In the genomic region with DNA sequence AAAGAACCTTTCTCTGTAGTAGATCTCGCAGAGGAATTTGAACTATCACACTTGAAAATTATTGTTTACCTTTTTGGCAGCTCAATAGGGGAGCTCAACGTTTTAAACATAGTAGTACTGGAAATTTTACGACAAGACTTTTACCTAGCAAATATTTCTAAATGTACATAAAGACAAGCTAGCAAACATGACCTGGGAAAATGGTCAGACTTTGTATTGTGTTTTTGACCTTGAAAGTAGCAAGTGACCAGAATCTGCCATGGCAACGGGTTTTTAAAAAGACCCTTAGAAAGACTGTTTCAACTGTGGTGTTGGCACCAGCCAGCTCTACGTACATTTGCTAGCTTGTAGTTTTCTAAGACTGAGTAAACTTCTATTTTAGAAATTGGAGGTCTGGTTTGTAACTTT, we compare ENCODE assay signal across 1 cellular context.
TF ChIP-seq lines count a peak whose summit lies in the region.

No MANE protein-coding gene starts in this region.

TF ChIP-seq in HepG2, 621 proteins besides CTCF, POLR2A, EP300 and RAD21 (continued from another document and continues in another):
- peak; percentile 52; the same call in 1 of the 2 replicates for TF ChIP-seq SOX13 (IDR thresholded peaks at IDR 0.05)
- TF ChIP-seq SOX13 (CRISPR knock-in tag; conservative IDR thresholded peaks at IDR 0.05 in 1 of 2, IDR thresholded peaks at IDR 0.05 in 1 of 2): peak in 1 of 2 experiments; percentile 94; a peak in 2 of 4 replicates
- TF ChIP-seq, protein P1, sequence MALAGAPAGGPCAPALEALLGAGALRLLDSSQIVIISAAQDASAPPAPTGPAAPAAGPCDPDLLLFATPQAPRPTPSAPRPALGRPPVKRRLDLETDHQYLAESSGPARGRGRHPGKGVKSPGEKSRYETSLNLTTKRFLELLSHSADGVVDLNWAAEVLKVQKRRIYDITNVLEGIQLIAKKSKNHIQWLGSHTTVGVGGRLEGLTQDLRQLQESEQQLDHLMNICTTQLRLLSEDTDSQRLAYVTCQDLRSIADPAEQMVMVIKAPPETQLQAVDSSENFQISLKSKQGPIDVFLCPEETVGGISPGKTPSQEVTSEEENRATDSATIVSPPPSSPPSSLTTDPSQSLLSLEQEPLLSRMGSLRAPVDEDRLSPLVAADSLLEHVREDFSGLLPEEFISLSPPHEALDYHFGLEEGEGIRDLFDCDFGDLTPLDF (CRISPR knock-in tag; IDR thresholded peaks at IDR 0.05): no peak; the same call in 1 of the 2 replicates
- TF ChIP-seq SSRP1 (CRISPR knock-in tag; IDR thresholded peaks at IDR 0.05): no peak
- TF ChIP-seq ZNF383 (CRISPR knock-in tag; IDR thresholded peaks at IDR 0.05; ENCODE audit: borderline replicate concordance): no peak
- no peak for TF ChIP-seq MATR3 (CRISPR knock-in tag; IDR thresholded peaks at IDR 0.05)
- TF ChIP-seq, protein P2, sequence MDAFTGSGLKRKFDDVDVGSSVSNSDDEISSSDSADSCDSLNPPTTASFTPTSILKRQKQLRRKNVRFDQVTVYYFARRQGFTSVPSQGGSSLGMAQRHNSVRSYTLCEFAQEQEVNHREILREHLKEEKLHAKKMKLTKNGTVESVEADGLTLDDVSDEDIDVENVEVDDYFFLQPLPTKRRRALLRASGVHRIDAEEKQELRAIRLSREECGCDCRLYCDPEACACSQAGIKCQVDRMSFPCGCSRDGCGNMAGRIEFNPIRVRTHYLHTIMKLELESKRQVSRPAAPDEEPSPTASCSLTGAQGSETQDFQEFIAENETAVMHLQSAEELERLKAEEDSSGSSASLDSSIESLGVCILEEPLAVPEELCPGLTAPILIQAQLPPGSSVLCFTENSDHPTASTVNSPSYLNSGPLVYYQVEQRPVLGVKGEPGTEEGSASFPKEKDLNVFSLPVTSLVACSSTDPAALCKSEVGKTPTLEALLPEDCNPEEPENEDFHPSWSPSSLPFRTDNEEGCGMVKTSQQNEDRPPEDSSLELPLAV (CRISPR knock-in tag; conservative IDR thresholded peaks at IDR 0.05; ENCODE audit: low read depth): no peak
- TF ChIP-seq ZNF160 (CRISPR knock-in tag; IDR thresholded peaks at IDR 0.05): no peak
- TF ChIP-seq, protein P3, sequence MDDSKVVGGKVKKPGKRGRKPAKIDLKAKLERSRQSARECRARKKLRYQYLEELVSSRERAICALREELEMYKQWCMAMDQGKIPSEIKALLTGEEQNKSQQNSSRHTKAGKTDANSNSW (CRISPR knock-in tag; IDR thresholded peaks at IDR 0.05; ENCODE audit: borderline replicate concordance): no peak
- TF ChIP-seq, protein P4, sequence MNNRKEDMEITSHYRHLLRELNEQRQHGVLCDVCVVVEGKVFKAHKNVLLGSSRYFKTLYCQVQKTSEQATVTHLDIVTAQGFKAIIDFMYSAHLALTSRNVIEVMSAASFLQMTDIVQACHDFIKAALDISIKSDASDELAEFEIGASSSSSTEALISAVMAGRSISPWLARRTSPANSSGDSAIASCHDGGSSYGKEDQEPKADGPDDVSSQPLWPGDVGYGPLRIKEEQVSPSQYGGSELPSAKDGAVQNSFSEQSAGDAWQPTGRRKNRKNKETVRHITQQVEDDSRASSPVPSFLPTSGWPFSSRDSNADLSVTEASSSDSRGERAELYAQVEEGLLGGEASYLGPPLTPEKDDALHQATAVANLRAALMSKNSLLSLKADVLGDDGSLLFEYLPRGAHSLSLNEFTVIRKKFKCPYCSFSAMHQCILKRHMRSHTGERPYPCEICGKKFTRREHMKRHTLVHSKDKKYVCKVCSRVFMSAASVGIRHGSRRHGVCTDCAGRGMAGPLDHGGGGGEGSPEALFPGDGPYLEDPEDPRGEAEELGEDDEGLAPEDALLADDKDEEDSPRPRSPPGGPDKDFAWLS (CRISPR knock-in tag; IDR thresholded peaks at IDR 0.05; ENCODE audit: borderline replicate concordance): no peak
- no peak for TF ChIP-seq ZNF772 (CRISPR knock-in tag; IDR thresholded peaks at IDR 0.05)
- TF ChIP-seq MED13 (CRISPR knock-in tag; IDR thresholded peaks at IDR 0.05): peak; percentile 59; the same call in 1 of the 2 replicates
- TF ChIP-seq NCOA1 (CRISPR knock-in tag; IDR thresholded peaks at IDR 0.05): 0 out of 2 replicates have a peak, but pooled peaks have one; percentile 45
- TF ChIP-seq NAIF1 (CRISPR knock-in tag; IDR thresholded peaks at IDR 0.05; ENCODE audit: borderline replicate concordance): no peak
- no peak for TF ChIP-seq ZNF101 (CRISPR knock-in tag; IDR thresholded peaks at IDR 0.05; ENCODE audit: borderline replicate concordance, low read depth)
- TF ChIP-seq MTA1 (CRISPR knock-in tag; IDR thresholded peaks at IDR 0.05; ENCODE audit: borderline replicate concordance): no peak
- TF ChIP-seq NFIB (CRISPR knock-in tag; IDR thresholded peaks at IDR 0.05; ENCODE audit: borderline replicate concordance): no peak
- no peak for TF ChIP-seq ADNP (CRISPR knock-in tag; IDR thresholded peaks at IDR 0.05)
- TF ChIP-seq HDAC2 (CRISPR knock-in tag; IDR thresholded peaks at IDR 0.05): peak; percentile 81
- no peak; the same call in 1 of the 2 replicates for TF ChIP-seq HHEX (CRISPR knock-in tag; IDR thresholded peaks at IDR 0.05)
- no peak for TF ChIP-seq ZNF441 (CRISPR knock-in tag; IDR thresholded peaks at IDR 0.05; ENCODE audit: borderline replicate concordance)
- TF ChIP-seq, protein P5, sequence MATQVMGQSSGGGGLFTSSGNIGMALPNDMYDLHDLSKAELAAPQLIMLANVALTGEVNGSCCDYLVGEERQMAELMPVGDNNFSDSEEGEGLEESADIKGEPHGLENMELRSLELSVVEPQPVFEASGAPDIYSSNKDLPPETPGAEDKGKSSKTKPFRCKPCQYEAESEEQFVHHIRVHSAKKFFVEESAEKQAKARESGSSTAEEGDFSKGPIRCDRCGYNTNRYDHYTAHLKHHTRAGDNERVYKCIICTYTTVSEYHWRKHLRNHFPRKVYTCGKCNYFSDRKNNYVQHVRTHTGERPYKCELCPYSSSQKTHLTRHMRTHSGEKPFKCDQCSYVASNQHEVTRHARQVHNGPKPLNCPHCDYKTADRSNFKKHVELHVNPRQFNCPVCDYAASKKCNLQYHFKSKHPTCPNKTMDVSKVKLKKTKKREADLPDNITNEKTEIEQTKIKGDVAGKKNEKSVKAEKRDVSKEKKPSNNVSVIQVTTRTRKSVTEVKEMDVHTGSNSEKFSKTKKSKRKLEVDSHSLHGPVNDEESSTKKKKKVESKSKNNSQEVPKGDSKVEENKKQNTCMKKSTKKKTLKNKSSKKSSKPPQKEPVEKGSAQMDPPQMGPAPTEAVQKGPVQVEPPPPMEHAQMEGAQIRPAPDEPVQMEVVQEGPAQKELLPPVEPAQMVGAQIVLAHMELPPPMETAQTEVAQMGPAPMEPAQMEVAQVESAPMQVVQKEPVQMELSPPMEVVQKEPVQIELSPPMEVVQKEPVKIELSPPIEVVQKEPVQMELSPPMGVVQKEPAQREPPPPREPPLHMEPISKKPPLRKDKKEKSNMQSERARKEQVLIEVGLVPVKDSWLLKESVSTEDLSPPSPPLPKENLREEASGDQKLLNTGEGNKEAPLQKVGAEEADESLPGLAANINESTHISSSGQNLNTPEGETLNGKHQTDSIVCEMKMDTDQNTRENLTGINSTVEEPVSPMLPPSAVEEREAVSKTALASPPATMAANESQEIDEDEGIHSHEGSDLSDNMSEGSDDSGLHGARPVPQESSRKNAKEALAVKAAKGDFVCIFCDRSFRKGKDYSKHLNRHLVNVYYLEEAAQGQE (IDR thresholded peaks at IDR 0.05; ENCODE audit: borderline replicate concordance in 1 of 2, low read depth in 1 of 2, low read length in 2 of 2): 0 out of 4 replicates have a peak, but pooled peaks of 1 of the 2 experiments have one; percentile 60
- no peak for TF ChIP-seq RAD51 (IDR thresholded peaks at IDR 0.05; ENCODE audit: borderline replicate concordance)
- TF ChIP-seq ZNF446 (CRISPR knock-in tag; IDR thresholded peaks at IDR 0.05): no peak
- TF ChIP-seq ZNF766 (CRISPR knock-in tag; IDR thresholded peaks at IDR 0.05; ENCODE audit: borderline replicate concordance): no peak
- TF ChIP-seq TBX2 (CRISPR knock-in tag; IDR thresholded peaks at IDR 0.05; ENCODE audit: borderline replicate concordance): 0 out of 2 replicates have a peak, but pooled peaks have one; percentile 22
- TF ChIP-seq PTBP1 (IDR thresholded peaks at IDR 0.05; ENCODE audit: low read depth, low read length, poor library complexity, severe bottlenecking): no peak
- no peak for TF ChIP-seq GABPA (IDR thresholded peaks at IDR 0.05; ENCODE audit: low read depth, low read length)
- no peak for TF ChIP-seq GABPA (CRISPR knock-in tag; IDR thresholded peaks at IDR 0.05; ENCODE audit: low read depth)
- TF ChIP-seq CBFB (CRISPR knock-in tag; IDR thresholded peaks at IDR 0.05): 0 out of 2 replicates have a peak, but pooled peaks have one; percentile 23
- no peak for TF ChIP-seq KDM2A (CRISPR knock-in tag; IDR thresholded peaks at IDR 0.05; ENCODE audit: borderline replicate concordance, low read depth)
- TF ChIP-seq, protein P6, sequence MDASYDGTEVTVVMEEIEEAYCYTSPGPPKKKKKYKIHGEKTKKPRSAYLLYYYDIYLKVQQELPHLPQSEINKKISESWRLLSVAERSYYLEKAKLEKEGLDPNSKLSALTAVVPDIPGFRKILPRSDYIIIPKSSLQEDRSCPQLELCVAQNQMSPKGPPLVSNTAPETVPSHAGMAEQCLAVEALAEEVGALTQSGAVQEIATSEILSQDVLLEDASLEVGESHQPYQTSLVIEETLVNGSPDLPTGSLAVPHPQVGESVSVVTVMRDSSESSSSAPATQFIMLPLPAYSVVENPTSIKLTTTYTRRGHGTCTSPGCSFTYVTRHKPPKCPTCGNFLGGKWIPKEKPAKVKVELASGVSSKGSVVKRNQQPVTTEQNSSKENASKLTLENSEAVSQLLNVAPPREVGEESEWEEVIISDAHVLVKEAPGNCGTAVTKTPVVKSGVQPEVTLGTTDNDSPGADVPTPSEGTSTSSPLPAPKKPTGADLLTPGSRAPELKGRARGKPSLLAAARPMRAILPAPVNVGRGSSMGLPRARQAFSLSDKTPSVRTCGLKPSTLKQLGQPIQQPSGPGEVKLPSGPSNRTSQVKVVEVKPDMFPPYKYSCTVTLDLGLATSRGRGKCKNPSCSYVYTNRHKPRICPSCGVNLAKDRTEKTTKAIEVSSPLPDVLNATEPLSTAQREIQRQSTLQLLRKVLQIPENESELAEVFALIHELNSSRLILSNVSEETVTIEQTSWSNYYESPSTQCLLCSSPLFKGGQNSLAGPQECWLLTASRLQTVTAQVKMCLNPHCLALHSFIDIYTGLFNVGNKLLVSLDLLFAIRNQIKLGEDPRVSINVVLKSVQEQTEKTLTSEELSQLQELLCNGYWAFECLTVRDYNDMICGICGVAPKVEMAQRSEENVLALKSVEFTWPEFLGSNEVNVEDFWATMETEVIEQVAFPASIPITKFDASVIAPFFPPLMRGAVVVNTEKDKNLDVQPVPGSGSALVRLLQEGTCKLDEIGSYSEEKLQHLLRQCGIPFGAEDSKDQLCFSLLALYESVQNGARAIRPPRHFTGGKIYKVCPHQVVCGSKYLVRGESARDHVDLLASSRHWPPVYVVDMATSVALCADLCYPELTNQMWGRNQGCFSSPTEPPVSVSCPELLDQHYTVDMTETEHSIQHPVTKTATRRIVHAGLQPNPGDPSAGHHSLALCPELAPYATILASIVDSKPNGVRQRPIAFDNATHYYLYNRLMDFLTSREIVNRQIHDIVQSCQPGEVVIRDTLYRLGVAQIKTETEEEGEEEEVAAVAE (CRISPR knock-in tag; IDR thresholded peaks at IDR 0.05; ENCODE audit: borderline replicate concordance): no peak
- no peak for TF ChIP-seq NKX3-1 (CRISPR knock-in tag; IDR thresholded peaks at IDR 0.05)
- TF ChIP-seq SYNCRIP (IDR thresholded peaks at IDR 0.05; ENCODE audit: insufficient read depth, low read depth, low read length): no peak
- TF ChIP-seq XBP1 (CRISPR knock-in tag; IDR thresholded peaks at IDR 0.05): no peak
- TF ChIP-seq ZIK1 (CRISPR knock-in tag; IDR thresholded peaks at IDR 0.05; ENCODE audit: borderline replicate concordance, low read depth): no peak
- no peak for TF ChIP-seq AKAP8 (CRISPR knock-in tag; IDR thresholded peaks at IDR 0.05)
- no peak for TF ChIP-seq GABPB1 (CRISPR knock-in tag; IDR thresholded peaks at IDR 0.05)
- TF ChIP-seq, protein P7, sequence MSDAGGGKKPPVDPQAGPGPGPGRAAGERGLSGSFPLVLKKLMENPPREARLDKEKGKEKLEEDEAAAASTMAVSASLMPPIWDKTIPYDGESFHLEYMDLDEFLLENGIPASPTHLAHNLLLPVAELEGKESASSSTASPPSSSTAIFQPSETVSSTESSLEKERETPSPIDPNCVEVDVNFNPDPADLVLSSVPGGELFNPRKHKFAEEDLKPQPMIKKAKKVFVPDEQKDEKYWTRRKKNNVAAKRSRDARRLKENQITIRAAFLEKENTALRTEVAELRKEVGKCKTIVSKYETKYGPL (CRISPR knock-in tag; IDR thresholded peaks at IDR 0.05): no peak
- no peak for TF ChIP-seq CC2D1A (CRISPR knock-in tag; IDR thresholded peaks at IDR 0.05)
- TF ChIP-seq, protein P8, sequence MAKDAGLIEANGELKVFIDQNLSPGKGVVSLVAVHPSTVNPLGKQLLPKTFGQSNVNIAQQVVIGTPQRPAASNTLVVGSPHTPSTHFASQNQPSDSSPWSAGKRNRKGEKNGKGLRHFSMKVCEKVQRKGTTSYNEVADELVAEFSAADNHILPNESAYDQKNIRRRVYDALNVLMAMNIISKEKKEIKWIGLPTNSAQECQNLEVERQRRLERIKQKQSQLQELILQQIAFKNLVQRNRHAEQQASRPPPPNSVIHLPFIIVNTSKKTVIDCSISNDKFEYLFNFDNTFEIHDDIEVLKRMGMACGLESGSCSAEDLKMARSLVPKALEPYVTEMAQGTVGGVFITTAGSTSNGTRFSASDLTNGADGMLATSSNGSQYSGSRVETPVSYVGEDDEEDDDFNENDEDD (CRISPR knock-in tag; IDR thresholded peaks at IDR 0.05; ENCODE audit: borderline replicate concordance): no peak; the same call in 1 of the 2 replicates
- TF ChIP-seq, protein P9, sequence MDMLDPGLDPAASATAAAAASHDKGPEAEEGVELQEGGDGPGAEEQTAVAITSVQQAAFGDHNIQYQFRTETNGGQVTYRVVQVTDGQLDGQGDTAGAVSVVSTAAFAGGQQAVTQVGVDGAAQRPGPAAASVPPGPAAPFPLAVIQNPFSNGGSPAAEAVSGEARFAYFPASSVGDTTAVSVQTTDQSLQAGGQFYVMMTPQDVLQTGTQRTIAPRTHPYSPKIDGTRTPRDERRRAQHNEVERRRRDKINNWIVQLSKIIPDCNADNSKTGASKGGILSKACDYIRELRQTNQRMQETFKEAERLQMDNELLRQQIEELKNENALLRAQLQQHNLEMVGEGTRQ (IDR thresholded peaks at IDR 0.05; ENCODE audit: low read depth, low read length): no peak
- TF ChIP-seq, protein P9 (CRISPR knock-in tag; IDR thresholded peaks at IDR 0.05; ENCODE audit: borderline replicate concordance): no peak
- TF ChIP-seq, protein P10, sequence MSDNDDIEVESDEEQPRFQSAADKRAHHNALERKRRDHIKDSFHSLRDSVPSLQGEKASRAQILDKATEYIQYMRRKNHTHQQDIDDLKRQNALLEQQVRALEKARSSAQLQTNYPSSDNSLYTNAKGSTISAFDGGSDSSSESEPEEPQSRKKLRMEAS (IDR thresholded peaks at IDR 0.05): no peak
- TF ChIP-seq KDM1A (CRISPR knock-in tag; IDR thresholded peaks at IDR 0.05): no peak
- TF ChIP-seq U2AF1 (optimal IDR thresholded peaks at IDR 0.05; ENCODE audit: low read depth, low read length): no peak
